In the genomic region with DNA sequence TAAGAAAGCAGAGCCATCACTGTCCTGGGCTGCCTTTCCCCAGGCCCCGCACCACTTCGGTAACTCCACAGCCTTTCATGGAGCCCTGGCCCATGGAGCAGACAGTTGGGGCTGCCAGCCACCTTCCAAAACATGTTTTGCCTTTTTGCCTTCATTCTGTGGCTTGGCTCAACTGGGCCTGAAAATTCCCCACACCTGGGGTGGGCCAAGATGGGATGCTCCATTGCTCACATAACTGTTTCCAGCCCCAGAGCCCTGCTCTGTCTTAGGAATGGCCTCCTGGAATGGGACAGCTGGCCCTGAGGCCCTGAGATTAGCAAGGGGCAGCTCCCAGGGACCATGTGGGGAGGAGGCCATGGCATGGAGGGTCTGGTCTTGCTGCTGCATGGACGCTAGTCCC, we compare ENCODE assay signal across 25 cellular contexts. TPM values are rescaled to one million over a fixed set of nuclear protein-coding genes. Genes with fewer than 3 reads are reported as not detected.
DNase-seq lines count a peak whose midpoint lies in the region; ATAC-seq and TF ChIP-seq lines count a peak whose summit lies in the region.
"Had no signal": no experiment of that assay in that cellular context is flagged by ENCODE, and none has a peak within 500 bp of the region (broad histone marks: within the 10 kb centered on the region; RNA-seq: fewer than 3 reads in every experiment).

No MANE protein-coding gene starts in this region.

- TF ChIP-seq POLR2A in esophagus squamous epithelium (IDR thresholded peaks at IDR 0.05) (no peak), upper lobe of left lung (IDR thresholded peaks at IDR 0.05) (no peak)

- WGBS in esophagus squamous epithelium, 2 donors, result 70 to 80% methylated on average over 1 to 3 of the region's 3 CpGs
- WGBS in upper lobe of left lung, 2 donors, result 68 to 97% methylated on average over 3 of the region's 3 CpGs

- H3K4me1 Mint-ChIP-seq in HFFc6 (ENCODE audit: low read depth), result peaks cover 50% of the 10 kb centered on the region
- H3K4me1 Mint-ChIP-seq: activated T-helper 17 cell treated with anti-CD3 and anti-CD28 coated beads, Interleukin-2, amount 50 U/mL, for 72 hours had no signal

- no peaks in the 10 kb centered on the region for H3K9me3 Mint-ChIP-seq in HFFc6
- H3K9me3 Mint-ChIP-seq: activated B cell treated with CpG ODN at 0.5 μM for 24 hours; activated naive CD4-positive, alpha-beta T cell treated with anti-CD3 and anti-CD28 coated beads, Interleukin-2, amount 50 U/mL, for 72 hours; activated T-helper 17 cell treated with anti-CD3 and anti-CD28 coated beads, Interleukin-2, amount 50 U/mL, for 72 hours had no signal

- peak; percentile 20 for ATAC-seq in sciatic nerve
- ATAC-seq in upper lobe of left lung (ENCODE audit: low FRiP score in 2 of 2), result no peak
- ATAC-seq in GM21381 (IDR thresholded peaks at IDR 0.05; ENCODE audit: unreplicated experiment), result no peak
- ATAC-seq: activated naive CD4-positive, alpha-beta T cell treated with anti-CD3 and anti-CD28 coated beads, Interleukin-2, amount 50 U/mL, for 72 hours; activated T-helper 17 cell treated with anti-CD3 and anti-CD28 coated beads, Interleukin-2, amount 50 U/mL, for 72 hours; HCT116 had no signal

- intact Hi-C loops in esophagus squamous epithelium (cut with DNase I), result no loop called here
- intact Hi-C loops in sciatic nerve (cut with DNase I), result no loop called here

- H3K27me3 Mint-ChIP-seq in HFFc6 (ENCODE audit: insufficient read depth), result no peaks in the 10 kb centered on the region; the same call in none of the 2 replicates

- H3K4me3 ChIP-seq in esophagus squamous epithelium (no peak overlapping the region), upper lobe of left lung (no peak overlapping the region)
- H3K4me3 ChIP-seq: lung had no signal

- no peak for TF ChIP-seq EP300 in upper lobe of left lung (IDR thresholded peaks at IDR 0.05)

- H3K4me1 ChIP-seq in esophagus squamous epithelium, result peaks cover 12 to 60% (median 41%) of the 10 kb centered on the region in 3 donors
- peaks cover 6 to 11% (median 10%) of the 10 kb centered on the region in 4 donors for H3K4me1 ChIP-seq in upper lobe of left lung

- H3K27me3 ChIP-seq in esophagus squamous epithelium, result peaks cover 0 to 17% (median 0%) of the 10 kb centered on the region in 4 donors
- no peaks in the 10 kb centered on the region for H3K27me3 ChIP-seq in upper lobe of left lung

- no peak overlapping the region for H3K4me3 Mint-ChIP-seq in HFFc6
- H3K4me3 Mint-ChIP-seq: activated B cell treated with CpG ODN at 0.5 μM for 24 hours; activated T-helper 17 cell treated with anti-CD3 and anti-CD28 coated beads, Interleukin-2, amount 50 U/mL, for 72 hours had no signal

- peak; percentile 26 for DNase-seq in astrocyte of the hippocampus (ENCODE audit: low read depth, low spot score)
- no peak for DNase-seq in esophagus squamous epithelium (lab: John Stamatoyannopoulos, UW)
- DNase-seq in sciatic nerve (ENCODE audit: low spot score), result no peak
- DNase-seq in upper lobe of left lung, result no peak
- DNase-seq in HFFc6, result no peak
- DNase-seq in DMS 273 treated with DMSO at 0.1 percent for 48 hours (lab: John Stamatoyannopoulos, UW), result no peak
- DNase-seq: activated B cell treated with CpG ODN at 0.5 μM for 24 hours; activated CD4-positive, alpha-beta T cell treated with anti-CD3 and anti-CD28 coated beads, Interleukin-2, amount 50 U/mL, for 4 hours; activated CD8-positive, alpha-beta memory T cell treated with anti-CD3 and anti-CD28 coated beads, Interleukin-2, amount 50 U/mL, for 4 hours; brain microvascular endothelial cell; dermis blood vessel endothelial cell; hypothalamus; Karpas-422; NCI-H748 treated with DMSO at 0.1 percent for 48 hours; SHP77 treated with DMSO at 0.1 percent for 48 hours; stimulated activated CD4-positive, alpha-beta T cell treated with anti-CD3 and anti-CD28 coated beads, Interleukin-15, amount 100 ng/mL, for 24 hours; SW 1271 had no signal

- TF ChIP-seq CTCF in esophagus squamous epithelium (IDR thresholded peaks at IDR 0.05) (no peak), upper lobe of left lung (IDR thresholded peaks at IDR 0.05) (no peak), HFFc6 (IDR thresholded peaks at IDR 0.05) (no peak)

- H3K36me3 Mint-ChIP-seq in HFFc6 (ENCODE audit: low read depth), result no peaks in the 10 kb centered on the region
- H3K36me3 Mint-ChIP-seq: activated naive CD4-positive, alpha-beta T cell treated with anti-CD3 and anti-CD28 coated beads, Interleukin-2, amount 50 U/mL, for 72 hours had no signal

- no peaks in the 10 kb centered on the region for H3K36me3 ChIP-seq in esophagus squamous epithelium
- H3K36me3 ChIP-seq in upper lobe of left lung, result no peaks in the 10 kb centered on the region
- H3K36me3 ChIP-seq: brain microvascular endothelial cell, neutrophil had no signal

- H3K27ac ChIP-seq in esophagus squamous epithelium (peak overlapping the region; percentile 73 to 98 (median 90)), upper lobe of left lung (peak overlapping the region; percentile 49 to 81 (median 74))
- H3K27ac ChIP-seq: brain microvascular endothelial cell, neutrophil had no signal

- H3K27ac Mint-ChIP-seq in HFFc6, result no peak overlapping the region
- H3K27ac Mint-ChIP-seq: activated B cell treated with CpG ODN at 0.5 μM for 24 hours; activated naive CD4-positive, alpha-beta T cell treated with anti-CD3 and anti-CD28 coated beads, Interleukin-2, amount 50 U/mL, for 72 hours; activated T-helper 17 cell treated with anti-CD3 and anti-CD28 coated beads, Interleukin-2, amount 50 U/mL, for 72 hours had no signal

- H3K9me3 ChIP-seq in esophagus squamous epithelium, result no peaks in the 10 kb centered on the region
- H3K9me3 ChIP-seq in upper lobe of left lung, result no peaks in the 10 kb centered on the region
- H3K9me3 ChIP-seq: neutrophil had no signal

RNA-seq across cellular contexts. Expression of a gene that starts 10.9 kb away (rescaled TPM):
- total RNA-seq in esophagus squamous epithelium (10 to 100 TPM in 2 of 4 donors, 1 to 10 TPM in 2; 2.2 to 71.0 (median 9.1) TPM), sciatic nerve (200 TPM), upper lobe of left lung (100 to 1,000 TPM in 1 of 6 donors, 10 to 100 TPM in 5; 30.4 to 104 (median 47.3) TPM)
- total RNA-seq in HFFc6 (2021; fragmentation: NEBNext Ultra II Directional; extraction: Animal tissue kit (Norgen Biotek cat#: 25700)), result under 1 TPM; 0.59 to 0.81 (median 0.70) TPM
- total RNA-seq: activated B cell treated with CpG ODN at 0.5 μM for 24 hours; activated T-helper 17 cell treated with anti-CD3 and anti-CD28 coated beads, Interleukin-2, amount 50 U/mL, for 72 hours; dermis blood vessel endothelial cell had no signal

RNA-seq across cellular contexts. Expression of a gene that starts 29.2 kb away (rescaled TPM):
- total RNA-seq in esophagus squamous epithelium (not detected), sciatic nerve (not detected), upper lobe of left lung (not detected)
- not detected for total RNA-seq in HFFc6 (2021; fragmentation: NEBNext Ultra II Directional; extraction: Animal tissue kit (Norgen Biotek cat#: 25700))
- total RNA-seq: activated B cell treated with CpG ODN at 0.5 μM for 24 hours; activated naive CD4-positive, alpha-beta T cell treated with anti-CD3 and anti-CD28 coated beads, Interleukin-2, amount 50 U/mL, for 72 hours; activated T-helper 17 cell treated with anti-CD3 and anti-CD28 coated beads, Interleukin-2, amount 50 U/mL, for 72 hours; dermis blood vessel endothelial cell; fibroblast of villous mesenchyme; lung; mucosa of gallbladder had no signal
